2 cellular contexts compared by ENCODE assay signal in the genomic region with DNA sequence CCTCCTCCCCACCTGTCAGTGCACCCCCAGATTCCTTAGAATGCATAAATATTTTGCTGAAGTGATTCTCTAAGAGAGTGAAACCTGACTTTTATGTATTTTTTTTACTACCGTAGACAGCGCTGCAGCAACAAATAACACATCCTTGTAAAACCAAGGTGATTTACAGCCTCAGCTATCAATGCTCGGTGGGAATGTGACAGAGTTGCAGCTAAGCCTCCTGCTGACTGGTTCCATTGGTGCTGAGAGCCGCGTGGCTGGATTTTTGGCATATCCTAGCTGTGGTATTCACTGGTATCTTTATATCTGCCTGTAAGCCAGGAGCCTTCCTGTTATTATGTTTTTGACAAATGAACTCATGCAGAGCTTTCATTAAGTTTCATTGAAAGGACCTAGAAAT.
TF ChIP-seq lines count a peak whose summit lies in the region.

No MANE protein-coding gene starts in this region.

TF ChIP-seq in HEK293, 187 proteins besides CTCF, POLR2A, EP300 and RAD21 (continued from another document and continues in another):
- TF ChIP-seq, protein P1, sequence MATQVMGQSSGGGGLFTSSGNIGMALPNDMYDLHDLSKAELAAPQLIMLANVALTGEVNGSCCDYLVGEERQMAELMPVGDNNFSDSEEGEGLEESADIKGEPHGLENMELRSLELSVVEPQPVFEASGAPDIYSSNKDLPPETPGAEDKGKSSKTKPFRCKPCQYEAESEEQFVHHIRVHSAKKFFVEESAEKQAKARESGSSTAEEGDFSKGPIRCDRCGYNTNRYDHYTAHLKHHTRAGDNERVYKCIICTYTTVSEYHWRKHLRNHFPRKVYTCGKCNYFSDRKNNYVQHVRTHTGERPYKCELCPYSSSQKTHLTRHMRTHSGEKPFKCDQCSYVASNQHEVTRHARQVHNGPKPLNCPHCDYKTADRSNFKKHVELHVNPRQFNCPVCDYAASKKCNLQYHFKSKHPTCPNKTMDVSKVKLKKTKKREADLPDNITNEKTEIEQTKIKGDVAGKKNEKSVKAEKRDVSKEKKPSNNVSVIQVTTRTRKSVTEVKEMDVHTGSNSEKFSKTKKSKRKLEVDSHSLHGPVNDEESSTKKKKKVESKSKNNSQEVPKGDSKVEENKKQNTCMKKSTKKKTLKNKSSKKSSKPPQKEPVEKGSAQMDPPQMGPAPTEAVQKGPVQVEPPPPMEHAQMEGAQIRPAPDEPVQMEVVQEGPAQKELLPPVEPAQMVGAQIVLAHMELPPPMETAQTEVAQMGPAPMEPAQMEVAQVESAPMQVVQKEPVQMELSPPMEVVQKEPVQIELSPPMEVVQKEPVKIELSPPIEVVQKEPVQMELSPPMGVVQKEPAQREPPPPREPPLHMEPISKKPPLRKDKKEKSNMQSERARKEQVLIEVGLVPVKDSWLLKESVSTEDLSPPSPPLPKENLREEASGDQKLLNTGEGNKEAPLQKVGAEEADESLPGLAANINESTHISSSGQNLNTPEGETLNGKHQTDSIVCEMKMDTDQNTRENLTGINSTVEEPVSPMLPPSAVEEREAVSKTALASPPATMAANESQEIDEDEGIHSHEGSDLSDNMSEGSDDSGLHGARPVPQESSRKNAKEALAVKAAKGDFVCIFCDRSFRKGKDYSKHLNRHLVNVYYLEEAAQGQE (tag by site-specific recombination; IDR thresholded peaks at IDR 0.05): peak; percentile 81
- TF ChIP-seq ZBTB17 (tag by site-specific recombination; IDR thresholded peaks at IDR 0.05) (peak; percentile 37; the same call in 1 of the 2 replicates), TRIM28 (IDR thresholded peaks at IDR 0.05; ENCODE audit: borderline replicate concordance, low read length) (peak; percentile 49; the same call in 1 of the 2 replicates), ZNF121 (tag by site-specific recombination; IDR thresholded peaks at IDR 0.05) (no peak), SCRT2 (tag by site-specific recombination; IDR thresholded peaks at IDR 0.05) (peak; percentile 56; the same call in 1 of the 2 replicates), ZNF202 (tag by site-specific recombination; IDR thresholded peaks at IDR 0.05; ENCODE audit: borderline replicate concordance) (no peak), ZNF624 (tag by site-specific recombination; IDR thresholded peaks at IDR 0.05) (no peak), ZBTB6 (tag by site-specific recombination; IDR thresholded peaks at IDR 0.05) (no peak), ZBTB8A (tag by site-specific recombination; IDR thresholded peaks at IDR 0.05) (peak; percentile 23; the same call in 1 of the 2 replicates), ZSCAN23 (tag by site-specific recombination; IDR thresholded peaks at IDR 0.05) (no peak), ZNF571 (tag by site-specific recombination; IDR thresholded peaks at IDR 0.05) (no peak), SP3 (tag by site-specific recombination; IDR thresholded peaks at IDR 0.05) (no peak), ZEB2 (tag by site-specific recombination; IDR thresholded peaks at IDR 0.05) (0 out of 2 replicates have a peak, but pooled peaks have one; percentile 26), INSM2 (tag by site-specific recombination; IDR thresholded peaks at IDR 0.05) (no peak), ZNF341 (tag by site-specific recombination; IDR thresholded peaks at IDR 0.05; ENCODE audit: low read depth) (no peak), ZNF394 (tag by site-specific recombination; IDR thresholded peaks at IDR 0.05; ENCODE audit: borderline replicate concordance) (no peak), ZBTB20 (tag by site-specific recombination; IDR thresholded peaks at IDR 0.05) (no peak), ZSCAN30 (tag by site-specific recombination; IDR thresholded peaks at IDR 0.05) (peak; percentile 82), GLIS1 (tag by site-specific recombination; IDR thresholded peaks at IDR 0.05) (peak; percentile 78), IKZF3 (tag by site-specific recombination; IDR thresholded peaks at IDR 0.05) (0 out of 2 replicates have a peak, but pooled peaks have one; percentile 24), ZNF843 (tag by site-specific recombination; IDR thresholded peaks at IDR 0.05) (peak; percentile 81), ZBTB1 (tag by site-specific recombination; IDR thresholded peaks at IDR 0.05) (no peak), ZNF596 (tag by site-specific recombination; IDR thresholded peaks at IDR 0.05) (0 out of 2 replicates have a peak, but pooled peaks have one; percentile 44), ZNF239 (tag by site-specific recombination; IDR thresholded peaks at IDR 0.05) (no peak), FEZF1 (tag by site-specific recombination; IDR thresholded peaks at IDR 0.05) (peak; percentile 68; the same call in 1 of the 2 replicates), BCL11A (tag by site-specific recombination; IDR thresholded peaks at IDR 0.05; ENCODE audit: low read depth) (no peak), ZIC2 (tag by site-specific recombination; IDR thresholded peaks at IDR 0.05) (peak; percentile 91), ZNF10 (tag by site-specific recombination; IDR thresholded peaks at IDR 0.05) (no peak), ZNF391 (tag by site-specific recombination; IDR thresholded peaks at IDR 0.05; ENCODE audit: borderline replicate concordance, low read depth) (no peak)
- TF ChIP-seq, protein P2, sequence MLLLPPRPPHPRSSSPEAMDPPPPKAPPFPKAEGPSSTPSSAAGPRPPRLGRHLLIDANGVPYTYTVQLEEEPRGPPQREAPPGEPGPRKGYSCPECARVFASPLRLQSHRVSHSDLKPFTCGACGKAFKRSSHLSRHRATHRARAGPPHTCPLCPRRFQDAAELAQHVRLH (tag by site-specific recombination; IDR thresholded peaks at IDR 0.05): peak; percentile 86

TF ChIP-seq in SK-N-SH treated with all-trans-retinoic acid at 6 μM for 48 hours, 23 proteins besides CTCF, POLR2A, EP300 and RAD21 (continued from another document):
- TF ChIP-seq ZNF8 (CRISPR knock-in tag; IDR thresholded peaks at IDR 0.05): 0 out of 2 replicates have a peak, but pooled peaks have one; percentile 33
